10 cellular contexts compared by ENCODE assay signal in genomic region chr16:67652578-67653130, GRCh38. TPM values are rescaled to one million over a fixed set of nuclear protein-coding genes. Genes with fewer than 3 reads are reported as not detected.
DNase-seq lines count a peak whose midpoint lies in the region; ATAC-seq and TF ChIP-seq lines count a peak whose summit lies in the region.
"Had no signal": no experiment of that assay in that cellular context is flagged by ENCODE, and none has a peak within 500 bp of the region (broad histone marks: within the 10 kb centered on the region; RNA-seq: fewer than 3 reads in every experiment).

No MANE protein-coding gene starts in this region.

- H3K36me3 ChIP-seq in PC-3 (ENCODE audit: low read depth, low read length) (no peaks in the 10 kb centered on the region), ovary (no peaks in the 10 kb centered on the region), thyroid gland (no peaks in the 10 kb centered on the region)

- H3F3A ChIP-seq in PC-3 (ENCODE audit: low read length, unreplicated experiment), result no peaks in the 10 kb centered on the region

- ATAC-seq in PC-3, result peak; percentile 69
- ATAC-seq in HG03159 (IDR thresholded peaks at IDR 0.05; ENCODE audit: unreplicated experiment), result no peak

- H3K9me2 ChIP-seq in PC-3 (replicated peaks; ENCODE audit: low read length), result no peaks in the 10 kb centered on the region

- DNase-seq in EL (peak; percentile 25), PC-3 (peak; percentile 37), fibroblast of the aortic adventitia (ENCODE audit: low read depth) (no peak), ovary (peak in 2 of 5 donors; percentile 46 to 53), germinal center (ENCODE audit: low spot score) (no peak), thyroid gland (no peak), superior temporal gyrus (ENCODE audit: extremely low spot score) (no peak)
- DNase-seq: activated naive CD4-positive, alpha-beta T cell treated with Interleukin-2 at 50 U/mL for 16 hours; NCI-H446 treated with DMSO at 0.1 percent for 48 hours had no signal

- H3K27ac ChIP-seq in PC-3 (ENCODE audit: low read length) (no peak overlapping the region), ovary (no peak overlapping the region), thyroid gland (no peak overlapping the region)

- no peaks in the 10 kb centered on the region for H3K9me3 ChIP-seq in PC-3 (ENCODE audit: low read length)
- H3K9me3 ChIP-seq in ovary, result no peaks in the 10 kb centered on the region
- no peaks in the 10 kb centered on the region for H3K9me3 ChIP-seq in thyroid gland

- CTCF ChIA-PET in PC-3 (lab: Charles Lee), result interaction anchor here (0.6 kb wide), 1 partner anchor 90 kb away, joined by 3 read pairs; the partner anchor contains the start of gene CTCF

- intact Hi-C loops in PC-3 (cut with micrococcal nuclease), result no loop called here
- intact Hi-C loops in ovary (cut with DNase I), result loop anchor here in 1 of 4 donors (5.0 kb wide), 1 partner anchor 85 kb away; no protein-coding TSS in a partner anchor
- intact Hi-C loops in thyroid gland (cut with DNase I), result no loop called here

- POLR2A ChIA-PET in PC-3 (lab: Charles Lee; ENCODE audit: unreplicated experiment), result no interaction called here

- H3K79me2 ChIP-seq in PC-3 (ENCODE audit: low read length), result no peaks in the 10 kb centered on the region

- H3K4me2 ChIP-seq in PC-3 (ENCODE audit: low read length), result peak overlapping the region; percentile 91; the same call in 1 of the 2 replicates

- BruUV-seq in PC-3 (replicated peaks; lab: Mats Ljungman, UMichigan), result no TSS peak

- no peak overlapping the region for H2AFZ ChIP-seq in PC-3 (ENCODE audit: low read length)

- TF ChIP-seq POLR2A in ovary (IDR thresholded peaks at IDR 0.05), result no peak
- TF ChIP-seq POLR2A in thyroid gland (IDR thresholded peaks at IDR 0.05), result no peak

- H4K20me1 ChIP-seq in PC-3 (ENCODE audit: low read length), result no peaks in the 10 kb centered on the region

- no peak overlapping the region for H3K9ac ChIP-seq in PC-3 (ENCODE audit: low read length)

- H3K27me3 ChIP-seq in PC-3 (ENCODE audit: low read length), result no peaks in the 10 kb centered on the region
- peaks cover 6% of the 10 kb centered on the region for H3K27me3 ChIP-seq in ovary
- H3K27me3 ChIP-seq in thyroid gland, result peaks cover 27% of the 10 kb centered on the region

- TF ChIP-seq CTCF in PC-3 (conservative IDR thresholded peaks at IDR 0.05; ENCODE audit: low read depth, low read length), result no peak
- no peak for TF ChIP-seq CTCF in fibroblast of the aortic adventitia (IDR thresholded peaks at IDR 0.05; ENCODE audit: insufficient read depth, low read length)
- TF ChIP-seq CTCF in ovary (IDR thresholded peaks at IDR 0.05), result no peak
- no peak for TF ChIP-seq CTCF in thyroid gland (IDR thresholded peaks at IDR 0.05)

- WGBS in ovary, 3 donors, result 3 to 10% (median 5%) methylated on average over 35 to 59 of the region's 59 CpGs
- WGBS in thyroid gland, 2 donors, result 0 to 43% methylated on average over 1 to 2 of the region's 59 CpGs

- peak overlapping the region; percentile 68; the same call in 1 of the 2 replicates for H3K4me3 ChIP-seq in PC-3 (ENCODE audit: low read length)
- H3K4me3 ChIP-seq in fibroblast of the aortic adventitia (ENCODE audit: low read depth, low read length), result peak overlapping the region; percentile 66
- peak overlapping the region; percentile 16 for H3K4me3 ChIP-seq in ovary
- H3K4me3 ChIP-seq in thyroid gland (replicated peaks in 1 of 3), result peak overlapping the region in 1 of 3 donors; percentile 17

- TF ChIP-seq EP300 in ovary (IDR thresholded peaks at IDR 0.05), result no peak

- H3K4me1 ChIP-seq in PC-3 (ENCODE audit: insufficient read depth, low read length) (no peaks in the 10 kb centered on the region; the same call in 1 of the 2 replicates), ovary (ENCODE audit: insufficient read depth) (peaks cover 8% of the 10 kb centered on the region), thyroid gland (peaks cover 7 to 22% of the 10 kb centered on the region in 2 donors)

RNA-seq across cellular contexts. Expression of gene ACD, which starts 7.4 kb away (rescaled TPM):
- total RNA-seq in PC-3 (2014; rRNA removed), result 26.3 and 31.7 TPM in 2 replicates
- 8.8 and 23.1 TPM in 2 replicates for total RNA-seq in fibroblast of the aortic adventitia (ENCODE audit: low replicate concordance)
- total RNA-seq in ovary, result 10 to 100 TPM; 22.5 to 40.8 (median 29.4) TPM
- polyA plus RNA-seq in ovary, result 10 to 100 TPM in 1 of 2 donors, 1 to 10 TPM in 1; 5.3 to 35.8 TPM
- total RNA-seq in thyroid gland, result 10 to 100 TPM in 3 of 4 donors, 1 to 10 TPM in 1; 9.3 to 28.7 (median 21.5) TPM

RNA-seq across cellular contexts. Expression of gene CARMIL2, which starts 7.7 kb away (rescaled TPM):
- 0.33 and 0.40 TPM in 2 replicates for total RNA-seq in PC-3 (2014; rRNA removed)
- total RNA-seq in fibroblast of the aortic adventitia (ENCODE audit: low replicate concordance), result 0.09 and 0.49 TPM in 2 replicates
- 1 to 10 TPM in 2 of 7 donors, under 1 TPM in 4, not detected in 1; 0.23 to 1.5 (median 0.61) TPM for total RNA-seq in ovary
- polyA plus RNA-seq in ovary, result under 1 TPM; 0.10 to 0.51 TPM
- total RNA-seq in thyroid gland, result 1 to 10 TPM in 2 of 4 donors, under 1 TPM in 2; 0.22 to 1.3 (median 0.92) TPM

RNA-seq across cellular contexts. Expression of gene PARD6A, which starts 8.1 kb away (rescaled TPM):
- total RNA-seq in PC-3 (2014; rRNA removed) (15.1 and 16.4 TPM in 2 replicates), fibroblast of the aortic adventitia (ENCODE audit: low replicate concordance) (1.4 TPM in 1 of 2 replicates, not detected in the other), ovary (10 to 100 TPM in 1 of 7 donors, 1 to 10 TPM in 6; 2.7 to 12.9 (median 5.1) TPM), thyroid gland (1 to 10 TPM; 2.5 to 8.8 (median 5.0) TPM)
- 1 to 10 TPM in 1 of 2 donors, under 1 TPM in 1; 0.53 to 3.0 TPM for polyA plus RNA-seq in ovary

RNA-seq across cellular contexts. Expression of gene ENKD1, which starts 13.9 kb away (rescaled TPM):
- total RNA-seq in PC-3 (2014; rRNA removed) (12.0 and 19.4 TPM in 2 replicates), fibroblast of the aortic adventitia (ENCODE audit: low replicate concordance) (14.1 and 19.2 TPM in 2 replicates), ovary (10 to 100 TPM; 17.3 to 45.6 (median 21.7) TPM), thyroid gland (10 to 100 TPM; 14.2 to 33.2 (median 21.9) TPM)
- polyA plus RNA-seq in ovary, result 10 to 100 TPM in 1 of 2 donors, 1 to 10 TPM in 1; 8.0 to 29.8 TPM

RNA-seq across cellular contexts. Expression of gene C16orf86, which starts 14.0 kb away (rescaled TPM):
- total RNA-seq in PC-3 (2014; rRNA removed), result not detected in 2 replicates
- 3.3 and 14.8 TPM in 2 replicates for total RNA-seq in fibroblast of the aortic adventitia (ENCODE audit: low replicate concordance)
- total RNA-seq in ovary, result 1 to 10 TPM; 2.2 to 8.2 (median 4.6) TPM
- polyA plus RNA-seq in ovary, result 1 to 10 TPM in 1 of 2 donors, under 1 TPM in 1; 0.13 to 6.8 TPM
- 10 to 100 TPM in 1 of 4 donors, 1 to 10 TPM in 3; 3.9 to 10.7 (median 6.9) TPM for total RNA-seq in thyroid gland

Comparison
In these comparisons a context has a peak if more than half of its experiments do, and no peak if none do; other contexts are left out.
1. DNase-seq: peak in EL (single experiment) and PC-3 (single experiment); none in fibroblast of the aortic adventitia (single experiment), germinal center (single experiment), thyroid gland (0 of 2) and superior temporal gyrus (single experiment).